ENCODE assay signal across 29 cellular contexts in genomic region chr3:129422897-129423296, GRCh38. TPM values are rescaled to one million over a fixed set of nuclear protein-coding genes. Genes with fewer than 3 reads are reported as not detected.
"Had no signal": no experiment of that assay in that cellular context is flagged by ENCODE, and none has a peak within 500 bp of the region (broad histone marks: within the 10 kb centered on the region; RNA-seq: fewer than 3 reads in every experiment).

No MANE protein-coding gene starts in this region.

- H3K4me3 Mint-ChIP-seq: activated CD4-positive, alpha-beta memory T cell treated with anti-CD3 and anti-CD28 coated beads for 36 hours; activated CD4-positive, alpha-beta T cell treated with anti-CD3 and anti-CD28 coated beads for 36 hours; activated CD4-positive, alpha-beta T cell treated with anti-CD3 and anti-CD28 coated beads, Interleukin-2, amount 10 ng/mL, durations not matched to agents 24 days and 14 days; activated CD8-positive, alpha-beta memory T cell treated with anti-CD3 and anti-CD28 coated beads, Interleukin-2, amount 10 ng/mL, durations not matched to agents 7 days and 5 days; activated CD8-positive, alpha-beta T cell treated with anti-CD3 and anti-CD28 coated beads, Interleukin-2, amount 10 ng/mL, durations not matched to agents 7 days and 5 days; activated naive CD4-positive, alpha-beta T cell treated with anti-CD3 and anti-CD28 coated beads, Interleukin-2, amount 10 ng/mL, durations not matched to agents 7 days and 5 days; activated naive CD8-positive, alpha-beta T cell treated with anti-CD3 and anti-CD28 coated beads, Interleukin-2, amount 10 ng/mL, durations not matched to agents 7 days and 5 days; activated T-helper 1 cell treated with anti-CD3 and anti-CD28 coated beads, Interleukin-12 subunit alpha, Interleukin-12 subunit beta, Interleukin-2, Interleukin-4 antibody, amounts not matched to agents 30 ng/mL and 10 ng/mL and 1 ng/mL, durations not matched to agents 14 hours and 24 hours and 36 hours; brain; central memory CD8-positive, alpha-beta T cell; dendritic cell treated with granulocyte-macrophage colony-stimulating factor and Interleukin-4, amounts not matched to agents 40 ng/mL and 50 ng/mL, for 4 days; endodermal cell had no signal

- H3K9me3 ChIP-seq: ascending aorta, breast epithelium, esophagus muscularis mucosa had no signal

- DNase-seq: activated CD4-positive, alpha-beta memory T cell treated with anti-CD3 and anti-CD28 coated beads for 36 hours; activated CD4-positive, alpha-beta T cell treated with anti-CD3 and anti-CD28 coated beads for 36 hours; activated CD4-positive, alpha-beta T cell treated with anti-CD3 and anti-CD28 coated beads, Interleukin-2, amount 10 ng/mL, durations not matched to agents 24 days and 14 days; activated CD4-positive, CD25-positive, alpha-beta regulatory T cell; activated CD4-positive, CD25-positive, alpha-beta regulatory T cell treated with anti-CD3 and anti-CD28 coated beads, Interleukin-2, amount 50 U/mL, for 72 hours; activated CD8-positive, alpha-beta memory T cell treated with anti-CD3 and anti-CD28 coated beads, Interleukin-2, amount 10 ng/mL, durations not matched to agents 7 days and 5 days; activated CD8-positive, alpha-beta memory T cell treated with anti-CD3 and anti-CD28 coated beads, Interleukin-2, amount 50 U/mL, for 4 hours; activated CD8-positive, alpha-beta T cell treated with anti-CD3 and anti-CD28 coated beads, Interleukin-2, amount 10 ng/mL, durations not matched to agents 7 days and 5 days; activated gamma-delta T cell; activated naive CD4-positive, alpha-beta T cell; activated naive CD4-positive, alpha-beta T cell treated with anti-CD3 and anti-CD28 coated beads, Interleukin-2, amount 10 ng/mL, durations not matched to agents 7 days and 5 days; activated naive CD8-positive, alpha-beta T cell treated with anti-CD3 and anti-CD28 coated beads, Interleukin-2, amount 10 ng/mL, durations not matched to agents 7 days and 5 days; activated T-cell treated with anti-CD3 and anti-CD28 coated beads, Interleukin-2, amount 50 U/mL, for 1 hour; dorsolateral prefrontal cortex; effector memory CD4-positive, alpha-beta T cell; foreskin melanocyte; T-helper 2 cell had no signal

- H3K9me3 Mint-ChIP-seq: activated CD4-positive, alpha-beta memory T cell treated with anti-CD3 and anti-CD28 coated beads for 36 hours; activated CD4-positive, alpha-beta T cell treated with anti-CD3 and anti-CD28 coated beads, Interleukin-2, amount 10 ng/mL, durations not matched to agents 24 days and 14 days; activated naive CD4-positive, alpha-beta T cell treated with anti-CD3 and anti-CD28 coated beads, Interleukin-2, amount 10 ng/mL, durations not matched to agents 7 days and 5 days; activated T-helper 1 cell treated with anti-CD3 and anti-CD28 coated beads, Interleukin-12 subunit alpha, Interleukin-12 subunit beta, Interleukin-2, Interleukin-4 antibody, amounts not matched to agents 30 ng/mL and 10 ng/mL and 1 ng/mL, durations not matched to agents 14 hours and 24 hours and 36 hours; central memory CD8-positive, alpha-beta T cell; endodermal cell had no signal

- H3K36me3 ChIP-seq: ascending aorta, breast epithelium, cardiac muscle cell, esophagus muscularis mucosa had no signal

- H3K4me1 ChIP-seq: breast epithelium had no signal

- H3K27me3 ChIP-seq: ascending aorta, breast epithelium, dorsolateral prefrontal cortex, esophagus muscularis mucosa had no signal

- H3K27ac Mint-ChIP-seq: activated CD4-positive, alpha-beta memory T cell treated with anti-CD3 and anti-CD28 coated beads for 36 hours; activated CD4-positive, alpha-beta T cell treated with anti-CD3 and anti-CD28 coated beads for 36 hours; activated CD4-positive, alpha-beta T cell treated with anti-CD3 and anti-CD28 coated beads, Interleukin-2, amount 10 ng/mL, durations not matched to agents 24 days and 14 days; activated CD8-positive, alpha-beta memory T cell treated with anti-CD3 and anti-CD28 coated beads, Interleukin-2, amount 10 ng/mL, durations not matched to agents 7 days and 5 days; activated CD8-positive, alpha-beta T cell treated with anti-CD3 and anti-CD28 coated beads, Interleukin-2, amount 10 ng/mL, durations not matched to agents 7 days and 5 days; activated naive CD4-positive, alpha-beta T cell treated with anti-CD3 and anti-CD28 coated beads, Interleukin-2, amount 10 ng/mL, durations not matched to agents 7 days and 5 days; activated naive CD8-positive, alpha-beta T cell treated with anti-CD3 and anti-CD28 coated beads, Interleukin-2, amount 10 ng/mL, durations not matched to agents 7 days and 5 days; activated T-helper 1 cell treated with anti-CD3 and anti-CD28 coated beads, Interleukin-12 subunit alpha, Interleukin-12 subunit beta, Interleukin-2, Interleukin-4 antibody, amounts not matched to agents 30 ng/mL and 10 ng/mL and 1 ng/mL, durations not matched to agents 14 hours and 24 hours and 36 hours; brain had no signal

- H3K36me3 Mint-ChIP-seq: activated CD4-positive, alpha-beta memory T cell treated with anti-CD3 and anti-CD28 coated beads for 36 hours; activated CD8-positive, alpha-beta memory T cell treated with anti-CD3 and anti-CD28 coated beads, Interleukin-2, amount 10 ng/mL, durations not matched to agents 7 days and 5 days; activated naive CD8-positive, alpha-beta T cell treated with anti-CD3 and anti-CD28 coated beads, Interleukin-2, amount 10 ng/mL, durations not matched to agents 7 days and 5 days; brain had no signal

- H3K27ac ChIP-seq: ascending aorta, breast epithelium, cardiac muscle cell, coronary artery, dorsolateral prefrontal cortex, esophagus muscularis mucosa had no signal

- H3K27me3 Mint-ChIP-seq: activated CD4-positive, alpha-beta memory T cell treated with anti-CD3 and anti-CD28 coated beads for 36 hours; activated CD4-positive, alpha-beta T cell treated with anti-CD3 and anti-CD28 coated beads for 36 hours; central memory CD8-positive, alpha-beta T cell had no signal

- ATAC-seq: activated CD4-positive, alpha-beta T cell treated with anti-CD3 and anti-CD28 coated beads for 36 hours; activated CD8-positive, alpha-beta memory T cell treated with anti-CD3 and anti-CD28 coated beads, Interleukin-2, amount 10 ng/mL, durations not matched to agents 7 days and 5 days; activated CD8-positive, alpha-beta T cell treated with anti-CD3 and anti-CD28 coated beads, Interleukin-2, amount 10 ng/mL, durations not matched to agents 7 days and 5 days; activated naive CD4-positive, alpha-beta T cell treated with anti-CD3 and anti-CD28 coated beads, Interleukin-2, amount 50 U/mL, for 72 hours had no signal

- H3K4me3 ChIP-seq: ascending aorta, breast epithelium, cardiac muscle cell, coronary artery, dorsolateral prefrontal cortex, esophagus muscularis mucosa had no signal

RNA-seq across cellular contexts. Expression of gene EFCAB12, which starts 5.5 kb away (rescaled TPM):
- total RNA-seq: ascending aorta, epithelial cell of proximal tubule had no signal
